Comparison of ENCODE assay signal across 1 cellular context in genomic region chr19:48965033-48965805, GRCh38.
A peak's percentile ranks its signal among the peaks of the same experiment; 100 is the strongest.
TF ChIP-seq lines count a peak whose summit lies in the region.

Gene FTL (plus strand): TSS chr19:48965309. CDS start chr19:48965508, 199 bp downstream.

TF ChIP-seq in HepG2, 621 proteins besides CTCF, POLR2A, EP300 and RAD21 (continued from another document and continues in another):
- TF ChIP-seq, protein P1, sequence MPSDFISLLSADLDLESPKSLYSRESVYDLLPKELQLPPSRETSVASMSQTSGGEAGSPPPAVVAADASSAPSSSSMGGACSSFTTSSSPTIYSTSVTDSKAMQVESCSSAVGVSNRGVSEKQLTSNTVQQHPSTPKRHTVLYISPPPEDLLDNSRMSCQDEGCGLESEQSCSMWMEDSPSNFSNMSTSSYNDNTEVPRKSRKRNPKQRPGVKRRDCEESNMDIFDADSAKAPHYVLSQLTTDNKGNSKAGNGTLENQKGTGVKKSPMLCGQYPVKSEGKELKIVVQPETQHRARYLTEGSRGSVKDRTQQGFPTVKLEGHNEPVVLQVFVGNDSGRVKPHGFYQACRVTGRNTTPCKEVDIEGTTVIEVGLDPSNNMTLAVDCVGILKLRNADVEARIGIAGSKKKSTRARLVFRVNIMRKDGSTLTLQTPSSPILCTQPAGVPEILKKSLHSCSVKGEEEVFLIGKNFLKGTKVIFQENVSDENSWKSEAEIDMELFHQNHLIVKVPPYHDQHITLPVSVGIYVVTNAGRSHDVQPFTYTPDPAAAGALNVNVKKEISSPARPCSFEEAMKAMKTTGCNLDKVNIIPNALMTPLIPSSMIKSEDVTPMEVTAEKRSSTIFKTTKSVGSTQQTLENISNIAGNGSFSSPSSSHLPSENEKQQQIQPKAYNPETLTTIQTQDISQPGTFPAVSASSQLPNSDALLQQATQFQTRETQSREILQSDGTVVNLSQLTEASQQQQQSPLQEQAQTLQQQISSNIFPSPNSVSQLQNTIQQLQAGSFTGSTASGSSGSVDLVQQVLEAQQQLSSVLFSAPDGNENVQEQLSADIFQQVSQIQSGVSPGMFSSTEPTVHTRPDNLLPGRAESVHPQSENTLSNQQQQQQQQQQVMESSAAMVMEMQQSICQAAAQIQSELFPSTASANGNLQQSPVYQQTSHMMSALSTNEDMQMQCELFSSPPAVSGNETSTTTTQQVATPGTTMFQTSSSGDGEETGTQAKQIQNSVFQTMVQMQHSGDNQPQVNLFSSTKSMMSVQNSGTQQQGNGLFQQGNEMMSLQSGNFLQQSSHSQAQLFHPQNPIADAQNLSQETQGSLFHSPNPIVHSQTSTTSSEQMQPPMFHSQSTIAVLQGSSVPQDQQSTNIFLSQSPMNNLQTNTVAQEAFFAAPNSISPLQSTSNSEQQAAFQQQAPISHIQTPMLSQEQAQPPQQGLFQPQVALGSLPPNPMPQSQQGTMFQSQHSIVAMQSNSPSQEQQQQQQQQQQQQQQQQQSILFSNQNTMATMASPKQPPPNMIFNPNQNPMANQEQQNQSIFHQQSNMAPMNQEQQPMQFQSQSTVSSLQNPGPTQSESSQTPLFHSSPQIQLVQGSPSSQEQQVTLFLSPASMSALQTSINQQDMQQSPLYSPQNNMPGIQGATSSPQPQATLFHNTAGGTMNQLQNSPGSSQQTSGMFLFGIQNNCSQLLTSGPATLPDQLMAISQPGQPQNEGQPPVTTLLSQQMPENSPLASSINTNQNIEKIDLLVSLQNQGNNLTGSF (CRISPR knock-in tag; IDR thresholded peaks at IDR 0.05), result peak; percentile 73
- TF ChIP-seq IRX3 (CRISPR knock-in tag; IDR thresholded peaks at IDR 0.05; ENCODE audit: borderline replicate concordance, low read depth) (no peak; the same call in 1 of the 2 replicates), ZNF430 (CRISPR knock-in tag; IDR thresholded peaks at IDR 0.05) (peak; percentile 44; the same call in 1 of the 2 replicates), RBFOX2 (IDR thresholded peaks at IDR 0.05; ENCODE audit: low read depth, low read length) (peak; percentile 99), MLX (CRISPR knock-in tag; IDR thresholded peaks at IDR 0.05) (peak; percentile 19; the same call in 1 of the 2 replicates), KDM6A (CRISPR knock-in tag; IDR thresholded peaks at IDR 0.05; ENCODE audit: low read depth) (no peak), ZNF484 (CRISPR knock-in tag; IDR thresholded peaks at IDR 0.05; ENCODE audit: borderline replicate concordance, low read depth) (no peak), RBM39 (IDR thresholded peaks at IDR 0.05; ENCODE audit: low read depth, low read length, poor library complexity, severe bottlenecking) (peak; percentile 99), ZNF343 (CRISPR knock-in tag; IDR thresholded peaks at IDR 0.05) (peak; percentile 58; the same call in 1 of the 2 replicates), ZNF224 (CRISPR knock-in tag; IDR thresholded peaks at IDR 0.05) (no peak; the same call in 1 of the 2 replicates), ZNF383 (CRISPR knock-in tag; IDR thresholded peaks at IDR 0.05; ENCODE audit: borderline replicate concordance) (no peak), ZNF883 (CRISPR knock-in tag; IDR thresholded peaks at IDR 0.05; ENCODE audit: not compliant biosample characterization) (peak; percentile 90), ZNF550 (CRISPR knock-in tag; IDR thresholded peaks at IDR 0.05; ENCODE audit: borderline replicate concordance) (no peak), ZNF460 (CRISPR knock-in tag; IDR thresholded peaks at IDR 0.05; ENCODE audit: borderline replicate concordance) (no peak), MZF1 (CRISPR knock-in tag; IDR thresholded peaks at IDR 0.05; ENCODE audit: borderline replicate concordance) (peak; percentile 69; the same call in 1 of the 2 replicates), HDAC1 (CRISPR knock-in tag; IDR thresholded peaks at IDR 0.05) (peak; percentile 68), ZNF350 (CRISPR knock-in tag; IDR thresholded peaks at IDR 0.05; ENCODE audit: borderline replicate concordance, low read depth) (peak; percentile 82), XRCC5 (optimal IDR thresholded peaks at IDR 0.05; ENCODE audit: low read length) (no peak), ZNF7 (CRISPR knock-in tag; IDR thresholded peaks at IDR 0.05) (0 out of 2 replicates have a peak, but pooled peaks have one; percentile 48), ZFP82 (CRISPR knock-in tag; IDR thresholded peaks at IDR 0.05; ENCODE audit: borderline replicate concordance) (0 out of 2 replicates have a peak, but pooled peaks have one; percentile 42), ATF7-NPFF (CRISPR knock-in tag; IDR thresholded peaks at IDR 0.05; ENCODE audit: low read depth) (peak; percentile 86), EZH2 (conservative IDR thresholded peaks at IDR 0.05; ENCODE audit: low read depth, low read length) (no peak), FOXP4 (CRISPR knock-in tag; IDR thresholded peaks at IDR 0.05) (peak; percentile 72; the same call in 1 of the 2 replicates), CENPX (CRISPR knock-in tag; IDR thresholded peaks at IDR 0.05) (no peak), KDM4B (CRISPR knock-in tag; IDR thresholded peaks at IDR 0.05) (peak; percentile 74; the same call in 1 of the 2 replicates), ZNF335 (CRISPR knock-in tag; IDR thresholded peaks at IDR 0.05) (peak; percentile 71; the same call in 1 of the 2 replicates), RFX5 (IDR thresholded peaks at IDR 0.05; ENCODE audit: low read depth, low read length) (no peak), SP1 (IDR thresholded peaks at IDR 0.05) (no peak), SP1 (CRISPR knock-in tag; IDR thresholded peaks at IDR 0.05) (peak; percentile 86), ZFP90 (CRISPR knock-in tag; IDR thresholded peaks at IDR 0.05; ENCODE audit: borderline replicate concordance) (peak; percentile 94), ZNF552 (CRISPR knock-in tag; IDR thresholded peaks at IDR 0.05; ENCODE audit: borderline replicate concordance) (no peak), POLR2AphosphoS5 (IDR thresholded peaks at IDR 0.05; ENCODE audit: low read depth, low read length) (peak; percentile 99), ZHX1 (CRISPR knock-in tag; IDR thresholded peaks at IDR 0.05; ENCODE audit: low read depth) (0 out of 2 replicates have a peak, but pooled peaks have one; percentile 50), HBP1 (CRISPR knock-in tag; IDR thresholded peaks at IDR 0.05; ENCODE audit: low read depth) (peak; percentile 96), ZNF121 (CRISPR knock-in tag; IDR thresholded peaks at IDR 0.05) (no peak), ZNF207 (IDR thresholded peaks at IDR 0.05; ENCODE audit: borderline replicate concordance) (no peak)
- TF ChIP-seq, protein P2, sequence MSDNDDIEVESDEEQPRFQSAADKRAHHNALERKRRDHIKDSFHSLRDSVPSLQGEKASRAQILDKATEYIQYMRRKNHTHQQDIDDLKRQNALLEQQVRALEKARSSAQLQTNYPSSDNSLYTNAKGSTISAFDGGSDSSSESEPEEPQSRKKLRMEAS (IDR thresholded peaks at IDR 0.05), result peak; percentile 70
- TF ChIP-seq, protein P3, sequence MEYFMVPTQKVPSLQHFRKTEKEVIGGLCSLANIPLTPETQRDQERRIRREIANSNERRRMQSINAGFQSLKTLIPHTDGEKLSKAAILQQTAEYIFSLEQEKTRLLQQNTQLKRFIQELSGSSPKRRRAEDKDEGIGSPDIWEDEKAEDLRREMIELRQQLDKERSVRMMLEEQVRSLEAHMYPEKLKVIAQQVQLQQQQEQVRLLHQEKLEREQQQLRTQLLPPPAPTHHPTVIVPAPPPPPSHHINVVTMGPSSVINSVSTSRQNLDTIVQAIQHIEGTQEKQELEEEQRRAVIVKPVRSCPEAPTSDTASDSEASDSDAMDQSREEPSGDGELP (IDR thresholded peaks at IDR 0.05; ENCODE audit: borderline replicate concordance, low read depth), result peak; percentile 16; the same call in 1 of the 2 replicates
- TF ChIP-seq, protein P4, sequence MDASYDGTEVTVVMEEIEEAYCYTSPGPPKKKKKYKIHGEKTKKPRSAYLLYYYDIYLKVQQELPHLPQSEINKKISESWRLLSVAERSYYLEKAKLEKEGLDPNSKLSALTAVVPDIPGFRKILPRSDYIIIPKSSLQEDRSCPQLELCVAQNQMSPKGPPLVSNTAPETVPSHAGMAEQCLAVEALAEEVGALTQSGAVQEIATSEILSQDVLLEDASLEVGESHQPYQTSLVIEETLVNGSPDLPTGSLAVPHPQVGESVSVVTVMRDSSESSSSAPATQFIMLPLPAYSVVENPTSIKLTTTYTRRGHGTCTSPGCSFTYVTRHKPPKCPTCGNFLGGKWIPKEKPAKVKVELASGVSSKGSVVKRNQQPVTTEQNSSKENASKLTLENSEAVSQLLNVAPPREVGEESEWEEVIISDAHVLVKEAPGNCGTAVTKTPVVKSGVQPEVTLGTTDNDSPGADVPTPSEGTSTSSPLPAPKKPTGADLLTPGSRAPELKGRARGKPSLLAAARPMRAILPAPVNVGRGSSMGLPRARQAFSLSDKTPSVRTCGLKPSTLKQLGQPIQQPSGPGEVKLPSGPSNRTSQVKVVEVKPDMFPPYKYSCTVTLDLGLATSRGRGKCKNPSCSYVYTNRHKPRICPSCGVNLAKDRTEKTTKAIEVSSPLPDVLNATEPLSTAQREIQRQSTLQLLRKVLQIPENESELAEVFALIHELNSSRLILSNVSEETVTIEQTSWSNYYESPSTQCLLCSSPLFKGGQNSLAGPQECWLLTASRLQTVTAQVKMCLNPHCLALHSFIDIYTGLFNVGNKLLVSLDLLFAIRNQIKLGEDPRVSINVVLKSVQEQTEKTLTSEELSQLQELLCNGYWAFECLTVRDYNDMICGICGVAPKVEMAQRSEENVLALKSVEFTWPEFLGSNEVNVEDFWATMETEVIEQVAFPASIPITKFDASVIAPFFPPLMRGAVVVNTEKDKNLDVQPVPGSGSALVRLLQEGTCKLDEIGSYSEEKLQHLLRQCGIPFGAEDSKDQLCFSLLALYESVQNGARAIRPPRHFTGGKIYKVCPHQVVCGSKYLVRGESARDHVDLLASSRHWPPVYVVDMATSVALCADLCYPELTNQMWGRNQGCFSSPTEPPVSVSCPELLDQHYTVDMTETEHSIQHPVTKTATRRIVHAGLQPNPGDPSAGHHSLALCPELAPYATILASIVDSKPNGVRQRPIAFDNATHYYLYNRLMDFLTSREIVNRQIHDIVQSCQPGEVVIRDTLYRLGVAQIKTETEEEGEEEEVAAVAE (CRISPR knock-in tag; IDR thresholded peaks at IDR 0.05; ENCODE audit: borderline replicate concordance), result peak; percentile 80; the same call in 1 of the 2 replicates
- TF ChIP-seq, protein P5, sequence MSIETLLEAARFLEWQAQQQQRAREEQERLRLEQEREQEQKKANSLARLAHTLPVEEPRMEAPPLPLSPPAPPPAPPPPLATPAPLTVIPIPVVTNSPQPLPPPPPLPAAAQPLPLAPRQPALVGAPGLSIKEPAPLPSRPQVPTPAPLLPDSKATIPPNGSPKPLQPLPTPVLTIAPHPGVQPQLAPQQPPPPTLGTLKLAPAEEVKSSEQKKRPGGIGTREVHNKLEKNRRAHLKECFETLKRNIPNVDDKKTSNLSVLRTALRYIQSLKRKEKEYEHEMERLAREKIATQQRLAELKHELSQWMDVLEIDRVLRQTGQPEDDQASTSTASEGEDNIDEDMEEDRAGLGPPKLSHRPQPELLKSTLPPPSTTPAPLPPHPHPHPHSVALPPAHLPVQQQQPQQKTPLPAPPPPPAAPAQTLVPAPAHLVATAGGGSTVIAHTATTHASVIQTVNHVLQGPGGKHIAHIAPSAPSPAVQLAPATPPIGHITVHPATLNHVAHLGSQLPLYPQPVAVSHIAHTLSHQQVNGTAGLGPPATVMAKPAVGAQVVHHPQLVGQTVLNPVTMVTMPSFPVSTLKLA (IDR thresholded peaks at IDR 0.05), result peak; percentile 29; the same call in 1 of the 2 replicates
